ENCODE assay signal across 7 cellular contexts in genomic region chr3:161273589-161274218, GRCh38. TPM values are rescaled to one million over a fixed set of nuclear protein-coding genes. Genes with fewer than 3 reads are reported as not detected.
A peak's percentile ranks its signal among the peaks of the same experiment; 100 is the strongest.
DNase-seq lines count a peak whose midpoint lies in the region; ATAC-seq and TF ChIP-seq lines count a peak whose summit lies in the region.

No MANE protein-coding gene starts in this region.

- BruUV-seq in Caco-2 (replicated peaks; lab: Mats Ljungman, UMichigan), result no TSS peak

- H3K4me1 Mint-ChIP-seq in Caco-2 (ENCODE audit: low read depth, unreplicated experiment), result peaks cover 4% of the 10 kb centered on the region
- no peaks in the 10 kb centered on the region for H3K4me1 Mint-ChIP-seq in activated T-helper 17 cell treated with anti-CD3 and anti-CD28 coated beads, Interleukin-2, amount 50 U/mL, for 72 hours

- peak; percentile 17 to 62 for TF ChIP-seq CTCF in Caco-2 (IDR thresholded peaks at IDR 0.05; ENCODE audit: insufficient read depth in 1 of 2, low read depth in 1 of 2, low read length in 1 of 2, severe bottlenecking in 1 of 2, unreplicated experiment in 1 of 2)
- TF ChIP-seq CTCF in osteoblast (IDR thresholded peaks at IDR 0.05; ENCODE audit: extremely low read depth, low read depth, low read length), result peak; percentile 60

- no peak overlapping the region for H3K27ac Mint-ChIP-seq in Caco-2 (ENCODE audit: unreplicated experiment)
- H3K27ac Mint-ChIP-seq in activated T-helper 17 cell treated with anti-CD3 and anti-CD28 coated beads, Interleukin-2, amount 50 U/mL, for 72 hours, result no peak overlapping the region

- CTCF ChIA-PET in Caco-2 (lab: Charles Lee), result no interaction called here

- H3K4me3 Mint-ChIP-seq in Caco-2 (ENCODE audit: unreplicated experiment), result no peak overlapping the region
- H3K4me3 Mint-ChIP-seq in activated T-helper 17 cell treated with anti-CD3 and anti-CD28 coated beads, Interleukin-2, amount 50 U/mL, for 72 hours, result no peak overlapping the region

- DNase-seq in Caco-2 (peak in 1 of 2 experiments; percentile 26), HCEC 1CT (peak; percentile 44), RPMI7951 (ENCODE audit: low read depth) (peak; percentile 37), osteoblast (ENCODE audit: insufficient read length, low spot score, missing footprints) (no peak)
- peak; percentile 15 for DNase-seq in effector CD8-positive, alpha-beta T cell (lab: John Stamatoyannopoulos, UW)

- H2AFZ ChIP-seq in osteoblast (ENCODE audit: low read length), result no peak overlapping the region

- no peak for ATAC-seq in activated T-helper 17 cell treated with anti-CD3 and anti-CD28 coated beads, Interleukin-2, amount 50 U/mL, for 72 hours (replicated peaks)
- no peak for ATAC-seq in GM19467 (IDR thresholded peaks at IDR 0.05; ENCODE audit: unreplicated experiment)

- H3K4me1 ChIP-seq in Caco-2 (peaks cover 10% of the 10 kb centered on the region), osteoblast (ENCODE audit: insufficient read depth, low read length) (no peaks in the 10 kb centered on the region)

- POLR2A ChIA-PET in Caco-2 (lab: Charles Lee), result no interaction called here

- no peaks in the 10 kb centered on the region; the same call in none of the 2 replicates for H3K36me3 ChIP-seq in Caco-2 (ENCODE audit: control insufficient read depth, insufficient read depth, low read length)
- peaks cover 4% of the 10 kb centered on the region for H3K36me3 ChIP-seq in osteoblast (ENCODE audit: insufficient read depth, low read length)

- no peaks in the 10 kb centered on the region for H3K27me3 Mint-ChIP-seq in Caco-2 (ENCODE audit: insufficient read depth, unreplicated experiment)
- H3K27me3 Mint-ChIP-seq in activated T-helper 17 cell treated with anti-CD3 and anti-CD28 coated beads, Interleukin-2, amount 50 U/mL, for 72 hours, result no peaks in the 10 kb centered on the region

- H3K9me3 Mint-ChIP-seq in Caco-2 (ENCODE audit: unreplicated experiment), result no peaks in the 10 kb centered on the region
- H3K9me3 Mint-ChIP-seq in activated T-helper 17 cell treated with anti-CD3 and anti-CD28 coated beads, Interleukin-2, amount 50 U/mL, for 72 hours, result peaks cover 4% of the 10 kb centered on the region

- H3K27me3 ChIP-seq in Caco-2 (replicated peaks; ENCODE audit: control insufficient read depth, insufficient read depth, low read length) (no peaks in the 10 kb centered on the region), osteoblast (ENCODE audit: insufficient read depth, low read length) (no peaks in the 10 kb centered on the region)

- intact Hi-C loops in Caco-2 (cut with micrococcal nuclease; ENCODE audit: unreplicated experiment), result loop anchor here (1.0 to 2.0 kb wide), 3 partner anchors 136 to 173 kb away; no protein-coding TSS in a partner anchor

- no peak overlapping the region for H3K4me2 ChIP-seq in osteoblast (ENCODE audit: insufficient read depth, low read length)

- no peak overlapping the region for H3K27ac ChIP-seq in osteoblast (ENCODE audit: low read depth, low read length)

- H3K4me3 ChIP-seq in Caco-2 (ENCODE audit: low read depth, low read length), result no peak overlapping the region
- H3K4me3 ChIP-seq in osteoblast (ENCODE audit: insufficient read depth, low read length), result no peak overlapping the region

- H3K79me2 ChIP-seq in osteoblast (ENCODE audit: insufficient read depth, low read length), result no peaks in the 10 kb centered on the region

- peaks cover 50% of the 10 kb centered on the region for H3K36me3 Mint-ChIP-seq in Caco-2 (ENCODE audit: insufficient read depth, unreplicated experiment)
- peaks cover 7% of the 10 kb centered on the region for H3K36me3 Mint-ChIP-seq in activated T-helper 17 cell treated with anti-CD3 and anti-CD28 coated beads, Interleukin-2, amount 50 U/mL, for 72 hours (ENCODE audit: low read depth)

- H4K20me1 ChIP-seq in osteoblast (ENCODE audit: insufficient read depth, low read length), result no peaks in the 10 kb centered on the region

- H3K9me3 ChIP-seq in Caco-2 (peaks cover 9% of the 10 kb centered on the region), osteoblast (ENCODE audit: low read depth, low read length) (no peaks in the 10 kb centered on the region)

RNA-seq across cellular contexts. Expression of gene NMD3, which starts 52.6 kb away (rescaled TPM):
- total RNA-seq in Caco-2 (2022) (61.7 and 62.4 TPM in 2 replicates), osteoblast (94.6 and 118 TPM in 2 replicates)
- 73.4 and 85.9 TPM in 2 replicates for total RNA-seq in RPMI7951 (2014; rRNA removed; shearing (Covaris generic))
- total RNA-seq in activated T-helper 17 cell treated with anti-CD3 and anti-CD28 coated beads, Interleukin-2, amount 50 U/mL, for 72 hours, result 10 to 100 TPM; 43.4 to 61.9 TPM
